Comparison of ENCODE assay signal across 13 cellular contexts in genomic region chr2:119364798-119365197, GRCh38. TPM values are rescaled to one million over a fixed set of nuclear protein-coding genes. Genes with fewer than 3 reads are reported as not detected.
DNase-seq lines count a peak whose midpoint lies in the region; ATAC-seq and TF ChIP-seq lines count a peak whose summit lies in the region.
"Had no signal": no experiment of that assay in that cellular context is flagged by ENCODE, and none has a peak within 500 bp of the region (broad histone marks: within the 10 kb centered on the region; RNA-seq: fewer than 3 reads in every experiment).

No MANE protein-coding gene starts in this region.

- peaks cover 50% of the 10 kb centered on the region for H3K4me1 Mint-ChIP-seq in activated naive CD4-positive, alpha-beta T cell treated with anti-CD3 and anti-CD28 coated beads, Interleukin-2, amount 50 U/mL, for 24 hours
- H3K4me1 Mint-ChIP-seq in stimulated activated memory B cell treated with anti-CD40 and anti-IgM and Interleukin-4, amounts not matched to agents 10 μg/mL and 1 μg/mL and 100 μg/mL, for 72 hours = peaks cover 59% of the 10 kb centered on the region

- peaks cover 10% of the 10 kb centered on the region for H3K36me3 ChIP-seq in iPS-15b (ENCODE audit: control insufficient read depth, insufficient read depth, low read length)
- H3K36me3 ChIP-seq in breast epithelium = no peaks in the 10 kb centered on the region

- ATAC-seq in stimulated activated memory B cell treated with anti-CD40 and anti-IgM and Interleukin-4, amounts not matched to agents 10 μg/mL and 1 μg/mL and 100 μg/mL, for 72 hours = no peak
- ATAC-seq in GM19324 (IDR thresholded peaks at IDR 0.05; ENCODE audit: low FRiP score, unreplicated experiment) = no peak
- ATAC-seq: sciatic nerve had no signal

- peak overlapping the region; percentile 96 for H3K4me3 Mint-ChIP-seq in activated naive CD4-positive, alpha-beta T cell treated with anti-CD3 and anti-CD28 coated beads, Interleukin-2, amount 50 U/mL, for 24 hours
- peak overlapping the region; percentile 100 for H3K4me3 Mint-ChIP-seq in stimulated activated memory B cell treated with anti-CD40 and anti-IgM and Interleukin-4, amounts not matched to agents 10 μg/mL and 1 μg/mL and 100 μg/mL, for 72 hours

- H3K4me1 ChIP-seq in iPS-15b (ENCODE audit: control insufficient read depth, insufficient read depth, low read length) (peaks cover 3% of the 10 kb centered on the region), breast epithelium (peaks cover 3% of the 10 kb centered on the region in 2 donors)

- H3K9ac ChIP-seq in iPS-15b (ENCODE audit: low read depth, low read length) = no peak overlapping the region

- no peak for DNase-seq in activated naive CD4-positive, alpha-beta T cell treated with Interleukin-2 at 50 U/mL for 16 hours
- DNase-seq in NCI-H748 (lab: John Stamatoyannopoulos, UW; ENCODE audit: unreplicated experiment) = no peak
- no peak for DNase-seq in breast epithelium (ENCODE audit: low spot score in 2 of 2)
- DNase-seq: GOT3, KBM-7, NCI-H2171, upper lobe of left lung had no signal

- H3K27ac Mint-ChIP-seq in activated naive CD4-positive, alpha-beta T cell treated with anti-CD3 and anti-CD28 coated beads, Interleukin-2, amount 50 U/mL, for 24 hours = no peak overlapping the region
- H3K27ac Mint-ChIP-seq in stimulated activated memory B cell treated with anti-CD40 and anti-IgM and Interleukin-4, amounts not matched to agents 10 μg/mL and 1 μg/mL and 100 μg/mL, for 72 hours = peak overlapping the region; percentile 99

- no peak for TF ChIP-seq POLR2A in breast epithelium (IDR thresholded peaks at IDR 0.05)

- H3K9me3 ChIP-seq in iPS-15b (ENCODE audit: control insufficient read depth, insufficient read depth, low read length) (no peaks in the 10 kb centered on the region), breast epithelium (no peaks in the 10 kb centered on the region)
- H3K9me3 ChIP-seq: upper lobe of left lung had no signal

- H3K4me3 ChIP-seq in iPS-15b (ENCODE audit: low read depth, low read length) (peak overlapping the region; percentile 98), breast epithelium (no peak overlapping the region)

- H3K27ac ChIP-seq in VCaP = peak overlapping the region; percentile 95
- H3K27ac ChIP-seq in breast epithelium = peak overlapping the region in 1 of 2 donors; percentile 95

- no peaks in the 10 kb centered on the region for H3K27me3 Mint-ChIP-seq in activated naive CD4-positive, alpha-beta T cell treated with anti-CD3 and anti-CD28 coated beads, Interleukin-2, amount 50 U/mL, for 24 hours
- no peaks in the 10 kb centered on the region for H3K27me3 Mint-ChIP-seq in stimulated activated memory B cell treated with anti-CD40 and anti-IgM and Interleukin-4, amounts not matched to agents 10 μg/mL and 1 μg/mL and 100 μg/mL, for 72 hours

- intact Hi-C loops in breast epithelium (cut with DNase I; ENCODE audit: low total_unique reads) = no loop called here

- H3K27me3 ChIP-seq in iPS-15b (ENCODE audit: control insufficient read depth, insufficient read depth, low read length) = no peaks in the 10 kb centered on the region
- H3K27me3 ChIP-seq in breast epithelium = no peaks in the 10 kb centered on the region
- H3K27me3 ChIP-seq: upper lobe of left lung had no signal

- no peaks in the 10 kb centered on the region for H3K9me3 Mint-ChIP-seq in activated naive CD4-positive, alpha-beta T cell treated with anti-CD3 and anti-CD28 coated beads, Interleukin-2, amount 50 U/mL, for 24 hours
- H3K9me3 Mint-ChIP-seq in stimulated activated memory B cell treated with anti-CD40 and anti-IgM and Interleukin-4, amounts not matched to agents 10 μg/mL and 1 μg/mL and 100 μg/mL, for 72 hours = no peaks in the 10 kb centered on the region

- TF ChIP-seq CTCF in VCaP (conservative IDR thresholded peaks at IDR 0.05) (no peak), breast epithelium (IDR thresholded peaks at IDR 0.05) (no peak)

- H3K36me3 Mint-ChIP-seq in activated naive CD4-positive, alpha-beta T cell treated with anti-CD3 and anti-CD28 coated beads, Interleukin-2, amount 50 U/mL, for 24 hours = peaks cover 1% of the 10 kb centered on the region
- peaks cover 21% of the 10 kb centered on the region for H3K36me3 Mint-ChIP-seq in stimulated activated memory B cell treated with anti-CD40 and anti-IgM and Interleukin-4, amounts not matched to agents 10 μg/mL and 1 μg/mL and 100 μg/mL, for 72 hours

RNA-seq across cellular contexts. Expression of gene C2orf76, which starts 1.8 kb away (rescaled TPM):
- 10 to 100 TPM; 12.5 to 17.0 (median 13.0) TPM for total RNA-seq in breast epithelium

RNA-seq across cellular contexts. Expression of gene DBI, which starts 2.0 kb away (rescaled TPM):
- 100 to 1,000 TPM; 160 to 236 (median 202) TPM for total RNA-seq in breast epithelium
